Comparison of ENCODE assay signal across 1 cellular context in the genomic region with DNA sequence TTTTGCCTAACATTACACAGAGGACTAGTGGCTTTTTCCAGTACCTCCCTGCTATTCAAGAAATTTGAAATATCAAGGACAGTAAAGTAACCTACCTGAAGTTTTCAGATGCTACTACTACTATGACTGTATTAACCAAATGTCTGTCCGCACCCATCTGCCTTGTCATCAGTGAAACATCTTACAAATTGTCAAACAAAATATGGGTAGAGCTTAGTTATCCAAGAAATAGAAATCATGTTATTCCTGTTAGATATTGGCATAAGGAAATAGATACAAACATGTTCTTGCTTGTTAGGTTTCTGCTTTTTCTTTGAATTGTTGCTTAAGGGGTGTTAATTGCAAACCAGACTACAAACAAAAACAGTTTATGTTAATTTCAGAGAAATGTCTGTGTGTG.
TF ChIP-seq lines count a peak whose summit lies in the region.

No MANE protein-coding gene starts in this region.

TF ChIP-seq in IMR-90, 13 proteins besides CTCF, POLR2A, EP300 and RAD21 (continued from another document):
- TF ChIP-seq FOS (IDR thresholded peaks at IDR 0.05; ENCODE audit: low read depth, low read length) (no peak), RCOR1 (IDR thresholded peaks at IDR 0.05; ENCODE audit: insufficient replicate concordance, low read length) (no peak), BHLHE40 (IDR thresholded peaks at IDR 0.05; ENCODE audit: low read depth, low read length) (no peak), SMC3 (IDR thresholded peaks at IDR 0.05; ENCODE audit: low read depth, low read length) (no peak), ELK1 (IDR thresholded peaks at IDR 0.05; ENCODE audit: borderline replicate concordance, low read depth, low read length) (no peak)
